Comparison of ENCODE assay signal across 21 cellular contexts in genomic region chr17:27821318-27821717, GRCh38. TPM values are rescaled to one million over a fixed set of nuclear protein-coding genes. Genes with fewer than 3 reads are reported as not detected.
DNase-seq lines count a peak whose midpoint lies in the region; ATAC-seq, FAIRE-seq and TF ChIP-seq lines count a peak whose summit lies in the region.
"Had no signal": no experiment of that assay in that cellular context is flagged by ENCODE, and none has a peak within 500 bp of the region (broad histone marks: within the 10 kb centered on the region; RNA-seq: fewer than 3 reads in every experiment).

No MANE protein-coding gene starts in this region.

- ATAC-seq in HepG2 (no peak), right lobe of liver (no peak), K562 (no peak), GM18861 (IDR thresholded peaks at IDR 0.05; ENCODE audit: unreplicated experiment) (no peak)
- ATAC-seq: HCT116 had no signal

- H2AFZ ChIP-seq in HepG2 (ENCODE audit: low read length) (no peak overlapping the region), K562 (ENCODE audit: low read depth, low read length) (no peak overlapping the region)
- H2AFZ ChIP-seq: GM23248 had no signal

- no peak overlapping the region for H3K4me3 Mint-ChIP-seq in osteocyte (ENCODE audit: unreplicated experiment)

- H3K9ac ChIP-seq in HepG2 (ENCODE audit: insufficient read depth, low read depth, low read length) (no peak overlapping the region), K562 (ENCODE audit: insufficient read depth in 1 of 2, low read depth in 2 of 2, low read length in 2 of 2) (no peak overlapping the region)
- H3K9ac ChIP-seq: GM23248 had no signal

- H4K20me1 ChIP-seq in HepG2 (ENCODE audit: insufficient read depth, low read length) (no peaks in the 10 kb centered on the region), K562 (replicated peaks; ENCODE audit: control insufficient read depth, insufficient read depth, low read length) (no peaks in the 10 kb centered on the region; the same call in 1 of the 2 replicates)

- TF ChIP-seq POLR2A in HepG2 (IDR thresholded peaks at IDR 0.05; ENCODE audit: insufficient read depth in 1 of 2, low read depth in 2 of 2, low read length in 2 of 2) (no peak), right lobe of liver (IDR thresholded peaks at IDR 0.05) (no peak), K562 (conservative IDR thresholded peaks at IDR 0.05) (no peak)

- no peak overlapping the region for H3K4me3 ChIP-seq in HepG2 (replicated peaks in 1 of 3; ENCODE audit: insufficient read depth in 1 of 3, low read depth in 2 of 3, low read length in 3 of 3)
- H3K4me3 ChIP-seq in right lobe of liver: no peak overlapping the region
- no peak overlapping the region for H3K4me3 ChIP-seq in K562
- H3K4me3 ChIP-seq: GM23248 had no signal

- CTCF ChIA-PET in HepG2 (lab: Yijun Ruan, JAX; ENCODE audit: low intra/inter-chr PET ratio, low total read pairs): no interaction called here
- CTCF ChIA-PET in K562 (lab: Yijun Ruan, JAX; ENCODE audit: low intra/inter-chr PET ratio): no interaction called here

- H3K4me2 ChIP-seq in HepG2 (ENCODE audit: low read depth, low read length) (no peak overlapping the region), K562 (ENCODE audit: insufficient read depth, low read length) (no peak overlapping the region)

- TF ChIP-seq RAD21 in HepG2 (CRISPR knock-in tag; IDR thresholded peaks at IDR 0.05) (no peak), K562 (CRISPR knock-in tag; conservative IDR thresholded peaks at IDR 0.05 in 1 of 2, IDR thresholded peaks at IDR 0.05 in 1 of 2) (no peak)

- H3K27ac Mint-ChIP-seq in osteocyte (ENCODE audit: unreplicated experiment): no peak overlapping the region
- H3K27ac Mint-ChIP-seq: CD4-positive, alpha-beta memory T cell had no signal

- TF ChIP-seq EP300 in HepG2 (IDR thresholded peaks at IDR 0.05; ENCODE audit: low read depth in 2 of 2, low read length in 2 of 2) (no peak), HepG2 (CRISPR knock-in tag; IDR thresholded peaks at IDR 0.05; ENCODE audit: borderline replicate concordance) (no peak), K562 (IDR thresholded peaks at IDR 0.05; ENCODE audit: low read length) (no peak)

- H3K9me3 ChIP-seq in HepG2 (ENCODE audit: low read length) (no peaks in the 10 kb centered on the region; the same call in 1 of the 2 replicates), right lobe of liver (no peaks in the 10 kb centered on the region), K562 (replicated peaks; ENCODE audit: control insufficient read depth, insufficient read depth, low read depth, low read length) (peaks cover 2% of the 10 kb centered on the region; the same call in 1 of the 2 replicates)

- intact Hi-C loops in HepG2 (cut with micrococcal nuclease; ENCODE audit: unreplicated experiment) (no loop called here), right lobe of liver (cut with DNase I) (no loop called here), K562 (cut with micrococcal nuclease) (no loop called here)

- BruUV-seq in HepG2 (replicated peaks; lab: Mats Ljungman, UMichigan) (no TSS peak), K562 (replicated peaks; lab: Mats Ljungman, UMichigan) (no TSS peak)

- peaks cover 4% of the 10 kb centered on the region for H3K27me3 Mint-ChIP-seq in osteocyte (ENCODE audit: unreplicated experiment)

- H3K79me2 ChIP-seq in HepG2 (ENCODE audit: insufficient read depth, low read length): no peaks in the 10 kb centered on the region
- no peaks in the 10 kb centered on the region for H3K79me2 ChIP-seq in K562 (ENCODE audit: control insufficient read depth, insufficient read depth, low read length)

- peaks cover 4% of the 10 kb centered on the region for H3K9me3 Mint-ChIP-seq in osteocyte (ENCODE audit: unreplicated experiment)

- H3K4me1 Mint-ChIP-seq in osteocyte (ENCODE audit: unreplicated experiment): no peaks in the 10 kb centered on the region
- H3K4me1 Mint-ChIP-seq: CD4-positive, alpha-beta memory T cell had no signal

- FAIRE-seq in HepG2 (lab: Jason Lieb, UNC) (no peak), K562 (lab: Jason Lieb, UNC) (no peak), frontal cortex (lab: Jason Lieb, UNC) (no peak)
- FAIRE-seq: GM12891, GM18507, H1 had no signal

- no peak for DNase-seq in HepG2 (ENCODE audit: low spot score)
- no peak for DNase-seq in right lobe of liver
- no peak for DNase-seq in K562 (ENCODE audit: extremely low read depth in 1 of 4, low spot score in 3 of 4)
- peak; percentile 17 for DNase-seq in osteocyte (ENCODE audit: extremely low spot score, unreplicated experiment)
- DNase-seq in frontal cortex (ENCODE audit: low spot score in 2 of 2): no peak
- DNase-seq in foreskin melanocyte: no peak
- DNase-seq: 8988T; C1 segment of cervical spinal cord; Calu3; CD4-positive, alpha-beta memory T cell; COR-L47; DMS53; DMS79 treated with DMSO at 0.1 percent for 48 hours; GF-D8; GM23248; H7 had no signal

- H3K27me3 ChIP-seq in HepG2 (ENCODE audit: control insufficient read depth in 1 of 2, insufficient read depth in 2 of 2, low read length in 2 of 2) (no peaks in the 10 kb centered on the region), right lobe of liver (no peaks in the 10 kb centered on the region), K562 (ENCODE audit: control insufficient read depth in 2 of 2, insufficient read depth in 2 of 2, low read length in 2 of 2) (peaks cover 0 to 6% of the 10 kb centered on the region in 2 experiments; a peak in 2 of 5 replicates)

- H3K9me1 ChIP-seq in K562 (ENCODE audit: control insufficient read depth, insufficient read depth, low read length): no peaks in the 10 kb centered on the region

- 53% methylated on average over 3 of the region's 3 CpGs for WGBS in HepG2 (ENCODE audit: low lambda C conversion rate)
- 96% methylated on average over 3 of the region's 3 CpGs for WGBS in right lobe of liver (ENCODE audit: insufficient coverage, low coverage, low lambda C conversion rate, missing lambda C conversion rate)
- 7% methylated on average over 3 of the region's 3 CpGs for WGBS in K562 (ENCODE audit: insufficient coverage, low coverage, missing lambda C conversion rate)

- H3K36me3 Mint-ChIP-seq in osteocyte (ENCODE audit: unreplicated experiment): no peaks in the 10 kb centered on the region

- POLR2A ChIA-PET in HepG2 (lab: Yijun Ruan, JAX): no interaction called here
- POLR2A ChIA-PET in K562 (lab: Yijun Ruan, JAX): interaction anchor here (0.6 kb wide), 2 partner anchors 18 to 457 kb away, joined by 3 to 4 read pairs; no protein-coding TSS in a partner anchor

- TF ChIP-seq CTCF in HepG2 (CRISPR knock-in tag; IDR thresholded peaks at IDR 0.05): no peak
- no peak for TF ChIP-seq CTCF in right lobe of liver (IDR thresholded peaks at IDR 0.05)
- no peak for TF ChIP-seq CTCF in K562 (IDR thresholded peaks at IDR 0.05 in 2 of 3, conservative IDR thresholded peaks at IDR 0.05 in 1 of 3; ENCODE audit: insufficient read depth in 2 of 3, low read depth in 1 of 3, low read length in 3 of 3)
- TF ChIP-seq CTCF in osteocyte (IDR thresholded peaks at IDR 0.05): no peak

- H3K27ac ChIP-seq in HepG2 (ENCODE audit: extremely low read length, insufficient read depth, low read length) (no peak overlapping the region), right lobe of liver (no peak overlapping the region), K562 (ENCODE audit: extremely low read depth, low read depth, low read length) (no peak overlapping the region)
- H3K27ac ChIP-seq: GM23248 had no signal

- in situ Hi-C loops in HepG2 (cut with HindIII; ENCODE audit: extremely low pct_ligation_motif_present, low pct_unique_long_range_greater_than_20kb) (no loop called here), K562 (cut with MboI) (no loop called here)

- no peaks in the 10 kb centered on the region for H3K36me3 ChIP-seq in HepG2 (replicated peaks in 1 of 2; ENCODE audit: control insufficient read depth in 1 of 2, insufficient read depth in 2 of 2, low read length in 2 of 2)
- H3K36me3 ChIP-seq in right lobe of liver: no peaks in the 10 kb centered on the region
- H3K36me3 ChIP-seq in K562 (ENCODE audit: control insufficient read depth, insufficient read depth, low read length): no peaks in the 10 kb centered on the region

- H3K4me1 ChIP-seq in HepG2 (ENCODE audit: insufficient read depth, low read length) (no peaks in the 10 kb centered on the region), right lobe of liver (peaks cover 0 to 3% (median 0%) of the 10 kb centered on the region in 4 donors), K562 (replicated peaks in 1 of 2; ENCODE audit: control insufficient read depth in 2 of 2, insufficient read depth in 2 of 2, low read length in 2 of 2) (no peaks in the 10 kb centered on the region)

RNA-seq across cellular contexts. Expression of gene NOS2, which starts 21.0 kb away (rescaled TPM):
- total RNA-seq in HepG2 (2016; rRNA removed; fragmentation: Illumina TruSeq; extraction: Trizol) (0.02 TPM in 1 of 2 replicates, not detected in the other), right lobe of liver (under 1 TPM in 2 of 6 experiments, not detected in 4; 0.07 to 0.09 TPM), K562 (2014; rRNA removed) (not detected in 2 replicates), K562 (2014; rRNA removed; fragmentation: Illumina TruSeq; extraction: Trizol) (not detected in 2 replicates), K562 (2015; rRNA removed; fragmentation: Illumina TruSeq; extraction: Trizol) (not detected in 2 replicates), K562 (2021) (not detected in 2 replicates), osteocyte (not detected in 2 replicates), frontal cortex (1.2 TPM)
- not detected in 2 replicates for total RNA-seq in HepG2 (2016; cell fraction: cytosol; rRNA removed; fragmentation: Illumina TruSeq; extraction: Trizol; ENCODE audit: low read depth)
- not detected in 2 replicates for total RNA-seq in HepG2 (2016; cell fraction: insoluble cytoplasmic fraction; rRNA removed; fragmentation: Illumina TruSeq; extraction: Trizol)
- total RNA-seq in HepG2 (2016; cell fraction: membrane; rRNA removed; fragmentation: Illumina TruSeq; extraction: Trizol): not detected in 2 replicates
- not detected in 2 replicates for total RNA-seq in HepG2 (2016; cell fraction: nucleus; rRNA removed; fragmentation: Illumina TruSeq; extraction: Trizol)
- polyA plus RNA-seq in HepG2 (2011; rRNA removed) (0.03 TPM in 1 of 2 replicates, not detected in the other), K562 (2011; rRNA removed) (not detected in 2 replicates), K562 (2014; fragmentation: Illumina TruSeq; extraction: Trizol) (not detected in 2 replicates), K562 (2014; fragmentation: Nextera tagmentation; extraction: Ambion mirVana) (not detected), K562 (2014; rRNA removed) (not detected in 2 replicates)
- polyA plus RNA-seq in HepG2 (2011; cell fraction: cytosol; rRNA removed): not detected in 2 replicates
- polyA plus RNA-seq in HepG2 (2011; cell fraction: nucleus; rRNA removed): not detected in 2 replicates
- not detected in 2 replicates for polyA plus RNA-seq in HepG2 (2012)
- polyA plus RNA-seq in HepG2 (2016; cell fraction: cytosol; fragmentation: Illumina TruSeq; extraction: Trizol; ENCODE audit: low read depth): not detected in 2 replicates
- not detected in 2 replicates for polyA plus RNA-seq in HepG2 (2016; cell fraction: insoluble cytoplasmic fraction; fragmentation: Illumina TruSeq; extraction: Trizol; ENCODE audit: low read depth)
- polyA plus RNA-seq in HepG2 (2016; cell fraction: membrane; fragmentation: Illumina TruSeq; extraction: Trizol; ENCODE audit: low read depth): not detected in 2 replicates
- polyA plus RNA-seq in HepG2 (2016; cell fraction: nucleus; fragmentation: Illumina TruSeq; extraction: Trizol; ENCODE audit: insufficient read depth, low read depth): not detected in 2 replicates
- polyA minus RNA-seq in HepG2 (2011; rRNA and poly(A)+ RNA removed; ENCODE audit: low replicate concordance): not detected in 2 replicates
- polyA minus RNA-seq in HepG2 (2011; cell fraction: cytosol; rRNA and poly(A)+ RNA removed): not detected in 2 replicates
- polyA minus RNA-seq in HepG2 (2011; cell fraction: nucleus; rRNA and poly(A)+ RNA removed): not detected in 2 replicates
- total RNA-seq in K562 (2011; cell fraction: chromatin; rRNA removed; ENCODE audit: low replicate concordance): not detected in 2 replicates
- not detected in 2 replicates for total RNA-seq in K562 (2011; cell fraction: nucleolus; rRNA removed)
- total RNA-seq in K562 (2011; cell fraction: nucleoplasm; rRNA removed): not detected in 2 replicates
- polyA plus RNA-seq in K562 (2011; cell fraction: cytosol; rRNA removed): 0.01 TPM in 1 of 2 replicates, not detected in the other
- not detected in 2 replicates for polyA plus RNA-seq in K562 (2011; cell fraction: nucleus; rRNA removed)
- not detected in 2 replicates for polyA plus RNA-seq in K562 (2012)
- not detected in 2 replicates for polyA minus RNA-seq in K562 (2011; rRNA and poly(A)+ RNA removed)
- not detected in 2 replicates for polyA minus RNA-seq in K562 (2011; cell fraction: cytosol; rRNA and poly(A)+ RNA removed)
- not detected in 2 replicates for polyA minus RNA-seq in K562 (2011; cell fraction: nucleus; rRNA and poly(A)+ RNA removed)
- total RNA-seq: Calu3, GM23248 had no signal
- polyA plus RNA-seq: GM23248 had no signal

Comparison
In these comparisons a context has a peak if more than half of its experiments do, and no peak if none do; other contexts are left out.
1. Of the 241 proteins assayed by ChIP-seq in both HepG2 and K562: peak only in HepG2: none; only in K562: MAFG; in both: MAFF and MAFK; in neither: 238.